Comparison of ENCODE assay signal across 19 cellular contexts in the genomic region with DNA sequence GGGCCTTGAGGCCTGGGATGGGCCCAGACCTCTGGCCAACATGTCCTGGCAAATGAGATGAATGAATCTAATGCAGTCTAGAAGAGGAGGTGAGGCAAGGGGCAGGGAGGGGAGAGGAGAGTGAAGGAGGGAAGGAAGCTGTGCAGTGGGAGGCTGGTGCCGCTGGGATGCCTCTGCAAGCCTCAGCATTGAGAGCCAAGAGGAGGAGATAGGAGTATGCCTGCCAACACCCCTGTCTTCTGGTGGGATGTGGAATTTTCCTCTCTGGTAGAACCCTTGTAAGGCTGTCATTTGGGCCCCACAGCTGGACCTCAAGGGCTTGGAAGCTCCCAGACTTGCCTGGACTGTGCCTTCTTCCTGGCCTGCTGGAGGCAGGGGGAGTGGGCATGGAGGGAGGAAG. TPM values are rescaled to one million over a fixed set of nuclear protein-coding genes. Genes with fewer than 3 reads are reported as not detected.
A peak's percentile ranks its signal among the peaks of the same experiment; 100 is the strongest.
DNase-seq lines count a peak whose midpoint lies in the region; ATAC-seq and TF ChIP-seq lines count a peak whose summit lies in the region.
"Had no signal": no experiment of that assay in that cellular context is flagged by ENCODE, and none has a peak within 500 bp of the region (broad histone marks: within the 10 kb centered on the region; RNA-seq: fewer than 3 reads in every experiment).

No MANE protein-coding gene starts in this region.

- no CpG with 5 or more reads among the region's 1 CpG for WGBS in mesendoderm (ENCODE audit: extremely low coverage, insufficient coverage, low lambda C conversion rate)
- 50 to 95% (median 75%) methylated on average over 1 of the region's 1 CpG for WGBS in spleen, 5 donors

- peak overlapping the region; percentile 7 for H3K56ac ChIP-seq in mesendoderm (ENCODE audit: low read length)

- no peaks in the 10 kb centered on the region for H3K9me3 ChIP-seq in RWPE2 (ENCODE audit: severe bottlenecking)
- no peaks in the 10 kb centered on the region for H3K9me3 ChIP-seq in spleen

- no peaks in the 10 kb centered on the region for H3K27me3 Mint-ChIP-seq in HFFc6 (ENCODE audit: insufficient read depth)

- H2BK15ac ChIP-seq in mesendoderm (replicated peaks; ENCODE audit: low read depth), result no peak overlapping the region

- no peak overlapping the region for H2BK120ac ChIP-seq in mesendoderm (ENCODE audit: low read depth, low read length)

- H3K27ac ChIP-seq in RWPE2 (ENCODE audit: poor library complexity, severe bottlenecking) (peak overlapping the region; percentile 19), mesendoderm (ENCODE audit: low read depth, low read length) (no peak overlapping the region), spleen (peak overlapping the region in 5 of 8 donors; percentile 1 to 68 (median 54))
- H3K27ac ChIP-seq: C4-2B had no signal

- H3K27ac Mint-ChIP-seq in HFFc6, result peak overlapping the region; percentile 12; the same call in 1 of the 2 replicates

- H3K4me1 ChIP-seq in RWPE2 (ENCODE audit: insufficient read depth, poor library complexity, severe bottlenecking) (peaks cover 10% of the 10 kb centered on the region), mesendoderm (ENCODE audit: control insufficient read depth, low read depth, low read length) (no peaks in the 10 kb centered on the region), spleen (peaks cover 0 to 25% (median under 1%) of the 10 kb centered on the region in 6 donors)

- H3K36me3 ChIP-seq in RWPE2 (ENCODE audit: low read depth), result no peaks in the 10 kb centered on the region
- H3K36me3 ChIP-seq in mesendoderm (ENCODE audit: control insufficient read depth, insufficient read depth, low read length), result no peaks in the 10 kb centered on the region
- H3K36me3 ChIP-seq in spleen, result no peaks in the 10 kb centered on the region

- TF ChIP-seq POLR2A in spleen (IDR thresholded peaks at IDR 0.05), result no peak

- H3K4me1 Mint-ChIP-seq in HFFc6 (ENCODE audit: low read depth), result peaks cover 42% of the 10 kb centered on the region

- H3K79me1 ChIP-seq in mesendoderm (ENCODE audit: low read length), result no peaks in the 10 kb centered on the region

- H3K4me3 Mint-ChIP-seq in HFFc6, result no peak overlapping the region

- H3K9ac ChIP-seq in mesendoderm (ENCODE audit: low read length), result no peak overlapping the region

- no peaks in the 10 kb centered on the region for H3K36me3 Mint-ChIP-seq in HFFc6 (ENCODE audit: low read depth)

- H2BK5ac ChIP-seq in mesendoderm (ENCODE audit: low read length), result no peak overlapping the region

- no peak overlapping the region for H4K5ac ChIP-seq in mesendoderm (ENCODE audit: low read length)

- no peak overlapping the region for H3K18ac ChIP-seq in mesendoderm (ENCODE audit: low read length)

- H2AK5ac ChIP-seq in mesendoderm (ENCODE audit: low read length), result no peak overlapping the region

- DNase-seq in HFFc6 (no peak), RWPE2 (ENCODE audit: low spot score) (no peak), mesendoderm (no peak), spleen (no peak), omental fat pad (ENCODE audit: low spot score) (no peak)
- DNase-seq in stimulated activated CD4-positive, alpha-beta T cell treated with anti-CD3 and anti-CD28 coated beads, Interleukin-12 subunit alpha, Interleukin-12 subunit beta, amount 100 ng/mL, for 4 hours, result no peak
- DNase-seq: ACHN, AML-193, DMS79, HCEC 1CT, KBM-7, MV-4-11, NCI-H1694 treated with DMSO at 0.1 percent for 48 hours, NCI-H510A treated with DMSO at 0.1 percent for 48 hours, NCI-H774, OCI-M1, RPMI8226 had no signal

- H3K27me3 ChIP-seq in RWPE2 (ENCODE audit: insufficient read depth, poor library complexity, severe bottlenecking), result no peaks in the 10 kb centered on the region
- no peaks in the 10 kb centered on the region for H3K27me3 ChIP-seq in mesendoderm (ENCODE audit: insufficient read depth, low read length, poor library complexity)
- no peaks in the 10 kb centered on the region for H3K27me3 ChIP-seq in spleen (replicated peaks in 1 of 7)

- H3K23ac ChIP-seq in mesendoderm (ENCODE audit: low read length), result no peak overlapping the region

- H3K4me2 ChIP-seq in mesendoderm (ENCODE audit: low read length), result no peak overlapping the region

- no peak overlapping the region for H3K4ac ChIP-seq in mesendoderm (ENCODE audit: low read depth, low read length)

- TF ChIP-seq CTCF in HFFc6 (IDR thresholded peaks at IDR 0.05) (no peak), RWPE2 (IDR thresholded peaks at IDR 0.05; ENCODE audit: poor library complexity, severe bottlenecking) (no peak), spleen (IDR thresholded peaks at IDR 0.05 in 8 of 11, conservative IDR thresholded peaks at IDR 0.05 in 3 of 11) (no peak), omental fat pad (IDR thresholded peaks at IDR 0.05) (no peak)

- ATAC-seq in RWPE2 (ENCODE audit: low read depth) (no peak), omental fat pad (ENCODE audit: low FRiP score) (no peak), HG03571 (IDR thresholded peaks at IDR 0.05; ENCODE audit: unreplicated experiment) (no peak)

- H3K4me3 ChIP-seq in RWPE2 (ENCODE audit: severe bottlenecking), result no peak overlapping the region
- no peak overlapping the region for H3K4me3 ChIP-seq in mesendoderm (ENCODE audit: low read length)
- no peak overlapping the region for H3K4me3 ChIP-seq in spleen

- H3K79me2 ChIP-seq in mesendoderm (ENCODE audit: control insufficient read depth, insufficient read depth, low read length), result no peaks in the 10 kb centered on the region

- intact Hi-C loops in spleen (cut with DNase I; ENCODE audit: low total_unique reads), result loop anchor here (5.0 kb wide), 1 partner anchor 707 kb away; no protein-coding TSS in a partner anchor

- H4K8ac ChIP-seq in mesendoderm (ENCODE audit: low read depth, low read length), result no peak overlapping the region

- H3K9me3 Mint-ChIP-seq in HFFc6, result no peaks in the 10 kb centered on the region

RNA-seq across cellular contexts. Expression of a gene that starts 21.9 kb away (rescaled TPM):
- 1 to 10 TPM; 2.3 to 3.7 (median 2.8) TPM for total RNA-seq in HFFc6 (2021; fragmentation: NEBNext Ultra II Directional; extraction: Animal tissue kit (Norgen Biotek cat#: 25700))
- 0.21 TPM for polyA plus RNA-seq in mesendoderm (2013, experiment 1 of 2)
- 0.24 TPM for polyA plus RNA-seq in mesendoderm (2013, experiment 2 of 2)
- under 1 TPM in 2 of 7 donors, not detected in 5; 0.17 to 0.37 TPM for total RNA-seq in spleen
- polyA plus RNA-seq in spleen, result under 1 TPM in 1 of 3 donors, not detected in 2; 0.03 TPM
- 1 to 10 TPM in 1 of 4 donors, under 1 TPM in 2, not detected in 1; 0.37 to 5.5 (median 0.75) TPM for total RNA-seq in omental fat pad
